In the genomic region with DNA sequence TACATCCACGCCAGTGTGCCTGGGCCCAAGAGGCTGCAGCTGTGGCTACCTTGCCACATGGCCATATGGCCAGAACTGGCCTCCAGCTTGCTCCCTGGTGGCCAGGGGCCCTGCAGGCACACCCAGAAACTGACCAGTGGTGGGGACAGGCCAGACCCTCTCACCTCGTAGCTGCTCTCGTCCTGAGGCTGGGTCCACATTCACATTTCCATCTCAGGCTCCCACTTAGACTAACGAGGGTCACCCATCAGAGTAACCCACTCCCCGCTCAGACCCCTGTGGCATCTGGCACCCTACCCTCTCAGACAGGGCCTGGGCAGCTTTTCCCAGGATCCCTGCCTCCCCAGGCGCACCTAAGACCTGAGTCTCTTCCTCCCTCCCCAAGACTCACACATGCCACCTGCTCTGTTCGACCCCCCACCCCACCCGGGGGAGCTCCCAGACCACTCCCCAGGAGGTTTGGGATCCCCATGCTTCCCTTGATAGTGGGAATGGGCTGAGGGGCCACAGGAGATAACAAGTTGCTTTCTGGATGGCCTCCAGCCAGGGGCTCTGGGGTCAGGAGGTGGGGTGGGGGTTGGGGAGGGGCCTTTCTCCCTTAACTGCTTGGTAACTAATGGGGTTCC, we compare ENCODE assay signal across 1 cellular context.
TF ChIP-seq lines count a peak whose summit lies in the region.

No MANE protein-coding gene starts in this region.

TF ChIP-seq in WTC11, 78 proteins besides CTCF, POLR2A, EP300 and RAD21 (continued from another document):
- TF ChIP-seq ATF1 (CRISPR knock-in tag; IDR thresholded peaks at IDR 0.05) = 0 out of 2 replicates have a peak, but pooled peaks have one; percentile 18
- no peak for TF ChIP-seq NR2C2 (CRISPR knock-in tag; IDR thresholded peaks at IDR 0.05)
- no peak for TF ChIP-seq NFATC4 (CRISPR knock-in tag; IDR thresholded peaks at IDR 0.05)
- no peak for TF ChIP-seq EMX1 (CRISPR knock-in tag; IDR thresholded peaks at IDR 0.05)
- TF ChIP-seq, protein P1, sequence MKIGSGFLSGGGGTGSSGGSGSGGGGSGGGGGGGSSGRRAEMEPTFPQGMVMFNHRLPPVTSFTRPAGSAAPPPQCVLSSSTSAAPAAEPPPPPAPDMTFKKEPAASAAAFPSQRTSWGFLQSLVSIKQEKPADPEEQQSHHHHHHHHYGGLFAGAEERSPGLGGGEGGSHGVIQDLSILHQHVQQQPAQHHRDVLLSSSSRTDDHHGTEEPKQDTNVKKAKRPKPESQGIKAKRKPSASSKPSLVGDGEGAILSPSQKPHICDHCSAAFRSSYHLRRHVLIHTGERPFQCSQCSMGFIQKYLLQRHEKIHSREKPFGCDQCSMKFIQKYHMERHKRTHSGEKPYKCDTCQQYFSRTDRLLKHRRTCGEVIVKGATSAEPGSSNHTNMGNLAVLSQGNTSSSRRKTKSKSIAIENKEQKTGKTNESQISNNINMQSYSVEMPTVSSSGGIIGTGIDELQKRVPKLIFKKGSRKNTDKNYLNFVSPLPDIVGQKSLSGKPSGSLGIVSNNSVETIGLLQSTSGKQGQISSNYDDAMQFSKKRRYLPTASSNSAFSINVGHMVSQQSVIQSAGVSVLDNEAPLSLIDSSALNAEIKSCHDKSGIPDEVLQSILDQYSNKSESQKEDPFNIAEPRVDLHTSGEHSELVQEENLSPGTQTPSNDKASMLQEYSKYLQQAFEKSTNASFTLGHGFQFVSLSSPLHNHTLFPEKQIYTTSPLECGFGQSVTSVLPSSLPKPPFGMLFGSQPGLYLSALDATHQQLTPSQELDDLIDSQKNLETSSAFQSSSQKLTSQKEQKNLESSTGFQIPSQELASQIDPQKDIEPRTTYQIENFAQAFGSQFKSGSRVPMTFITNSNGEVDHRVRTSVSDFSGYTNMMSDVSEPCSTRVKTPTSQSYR (CRISPR knock-in tag; IDR thresholded peaks at IDR 0.05) = no peak
- no peak for TF ChIP-seq IRF2 (CRISPR knock-in tag; IDR thresholded peaks at IDR 0.05; ENCODE audit: borderline replicate concordance, low read depth)
- TF ChIP-seq ETV6 (CRISPR knock-in tag; IDR thresholded peaks at IDR 0.05) = no peak
- TF ChIP-seq ELF4 (CRISPR knock-in tag; IDR thresholded peaks at IDR 0.05; ENCODE audit: low read depth) = 0 out of 2 replicates have a peak, but pooled peaks have one; percentile 12
- no peak for TF ChIP-seq CREM (CRISPR knock-in tag; IDR thresholded peaks at IDR 0.05)
TF ChIP-seq in WTC11: peak in this region for 2.
